8 cellular contexts compared by ENCODE assay signal in genomic region chr6:161168281-161168891, GRCh38.
DNase-seq lines count a peak whose midpoint lies in the region; ATAC-seq, FAIRE-seq and TF ChIP-seq lines count a peak whose summit lies in the region.

No MANE protein-coding gene starts in this region.

- H3K27ac ChIP-seq in H1 (ENCODE audit: low read depth, low read length) (no peak overlapping the region), pancreas (no peak overlapping the region)

- no peak overlapping the region for H4K8ac ChIP-seq in H1 (ENCODE audit: extremely low read depth, insufficient read depth, low read length)

- no peak overlapping the region for H3K23ac ChIP-seq in H1 (ENCODE audit: insufficient read length)

- no peak for TF ChIP-seq RAD21 in H1 (IDR thresholded peaks at IDR 0.05 in 1 of 2, conservative IDR thresholded peaks at IDR 0.05 in 1 of 2; ENCODE audit: low read depth in 2 of 2, low read length in 2 of 2)

- no peak overlapping the region for H3K14ac ChIP-seq in H1 (ENCODE audit: insufficient read length)

- H3K36me3 ChIP-seq in H1 (ENCODE audit: control insufficient read depth in 2 of 4, insufficient read depth in 4 of 4, low read length in 3 of 4) (peaks cover 0 to 17% (median 1%) of the 10 kb centered on the region in 4 experiments; a peak in 3 of 8 replicates), pancreas (no peaks in the 10 kb centered on the region)

- peak; percentile 80 for DNase-seq in GM04503 (ENCODE audit: low read depth)
- DNase-seq in NCI-H446 (lab: John Stamatoyannopoulos, UW) = peak; percentile 75 to 82
- DNase-seq in H1 (ENCODE audit: low read depth in 1 of 2, low spot score in 2 of 2) = no peak
- peak in 1 of 6 donors; percentile 41 for DNase-seq in pancreas
- DNase-seq in activated CD8-positive, alpha-beta memory T cell treated with anti-CD3 and anti-CD28 coated beads for 24 hours = no peak
- no peak for DNase-seq in activated CD4-positive, CD25-positive, alpha-beta regulatory T cell treated with anti-CD3 and anti-CD28 coated beads, Interleukin-2, amount 50 U/mL, for 72 hours
- no peak for DNase-seq in NCI-H1930 (lab: John Stamatoyannopoulos, UW)

- peaks cover 0 to 9% of the 10 kb centered on the region in 2 experiments; a peak in 1 of 4 replicates for H3K79me2 ChIP-seq in H1 (ENCODE audit: control insufficient read depth in 1 of 2, insufficient read depth in 2 of 2, low read length in 2 of 2)

- no peaks in the 10 kb centered on the region for H3K27me3 ChIP-seq in H1 (replicated peaks in 1 of 4; ENCODE audit: control insufficient read depth in 3 of 4, extremely low read depth in 1 of 4, insufficient read depth in 3 of 4, low read length in 3 of 4)
- no peaks in the 10 kb centered on the region for H3K27me3 ChIP-seq in pancreas

- H3K79me1 ChIP-seq in H1 (ENCODE audit: low read depth, low read length) = peaks cover 11% of the 10 kb centered on the region

- H4K5ac ChIP-seq in H1 (ENCODE audit: insufficient read length, low read depth, low read length) = no peak overlapping the region

- H3K23me2 ChIP-seq in H1 (ENCODE audit: low read depth, low read length) = no peaks in the 10 kb centered on the region

- no peak overlapping the region for H2BK20ac ChIP-seq in H1 (ENCODE audit: low read length)

- no peak overlapping the region for H2AFZ ChIP-seq in H1 (ENCODE audit: low read length)

- no peak overlapping the region for H4K91ac ChIP-seq in H1 (replicated peaks; ENCODE audit: insufficient read length, low read length)

- TF ChIP-seq EP300 in H1 (IDR thresholded peaks at IDR 0.05; ENCODE audit: borderline replicate concordance in 1 of 2, low read depth in 2 of 2, low read length in 2 of 2) = no peak

- TF ChIP-seq CTCF in H1 (IDR thresholded peaks at IDR 0.05; ENCODE audit: control extremely low read depth in 1 of 3, insufficient read depth in 1 of 3, low read depth in 1 of 3, low read length in 3 of 3) (no peak), pancreas (IDR thresholded peaks at IDR 0.05) (no peak)

- POLR2A ChIA-PET in H1 (lab: Charles Lee; ENCODE audit: partially characterized antibody) = no interaction called here

- no peak overlapping the region for H3K56ac ChIP-seq in H1 (replicated peaks; ENCODE audit: insufficient read length, low read depth, low read length)

- no peak overlapping the region for H3K4ac ChIP-seq in H1 (replicated peaks; ENCODE audit: insufficient read length, low read depth, low read length)

- H2BK5ac ChIP-seq in H1 (ENCODE audit: low read depth, low read length) = peak overlapping the region; percentile 54; the same call in 1 of the 2 replicates

- no peak overlapping the region for H3K9ac ChIP-seq in H1 (replicated peaks in 1 of 4; ENCODE audit: extremely low read depth in 1 of 4, low read depth in 3 of 4, low read length in 3 of 4)

- H2AK5ac ChIP-seq in H1 (ENCODE audit: low read depth, low read length) = no peak overlapping the region

- H3K4me1 ChIP-seq in H1 (replicated peaks in 1 of 4; ENCODE audit: control insufficient read depth in 3 of 4, insufficient read depth in 4 of 4, low read length in 3 of 4) = peaks cover 2 to 21% (median 17%) of the 10 kb centered on the region in 4 experiments
- no peaks in the 10 kb centered on the region for H3K4me1 ChIP-seq in pancreas

- WGBS in H1 (ENCODE audit: extremely low coverage in 1 of 2, insufficient coverage in 1 of 2, insufficient read length in 1 of 2, insufficient replicate concordance in 2 of 2, low coverage in 1 of 2, low lambda C conversion rate in 2 of 2, missing lambda C conversion rate in 1 of 2), 2 experiments = 78% methylated on average over 14 of the region's 14 CpGs; no CpG with 5 or more reads in 1 of the 2 experiments
- WGBS in pancreas, 2 donors = 69 to 75% methylated on average over 14 of the region's 14 CpGs

- H4K20me1 ChIP-seq in H1 (replicated peaks in 1 of 2; ENCODE audit: control insufficient read depth in 1 of 2, insufficient read depth in 2 of 2, low read length in 2 of 2) = peaks cover 0 to 4% of the 10 kb centered on the region in 2 experiments

- no peak for FAIRE-seq in H1 (lab: Jason Lieb, UNC)
- FAIRE-seq in pancreas (lab: Jason Lieb, UNC) = no peak

- no peak overlapping the region for H2BK15ac ChIP-seq in H1 (ENCODE audit: low read length)

- H3K4me3 ChIP-seq in H1 (ENCODE audit: extremely low read depth in 1 of 4, insufficient read depth in 2 of 4, low read depth in 3 of 4, low read length in 4 of 4) (peak overlapping the region in 1 of 4 experiments; percentile 1; a peak in 2 of 8 replicates), pancreas (no peak overlapping the region)

- peak in 3 of 4 donors; percentile 35 to 63 (median 53) for ATAC-seq in pancreas
- no peak for ATAC-seq in GM18907 (IDR thresholded peaks at IDR 0.05; ENCODE audit: unreplicated experiment)

- H3K18ac ChIP-seq in H1 (ENCODE audit: extremely low read depth, low read length) = no peak overlapping the region

- H3K9me3 ChIP-seq in H1 (ENCODE audit: insufficient read depth in 2 of 2, low read depth in 1 of 2, low read length in 1 of 2) (no peaks in the 10 kb centered on the region), pancreas (no peaks in the 10 kb centered on the region)

- peak overlapping the region in 1 of 2 experiments; percentile 25; a peak in 2 of 4 replicates for H3K4me2 ChIP-seq in H1 (ENCODE audit: insufficient read depth in 1 of 2, low read depth in 2 of 2, low read length in 2 of 2)

- CTCF ChIA-PET in H1 (lab: Charles Lee; ENCODE audit: partially characterized antibody) = interaction anchor here (0.8 to 3.1 kb wide), 10 partner anchors 17 to 235 kb away, joined by 3 to 8 read pairs (median 4); no protein-coding TSS in a partner anchor

- intact Hi-C loops in pancreas (cut with DNase I) = no loop called here

- TF ChIP-seq POLR2A in H1 (IDR thresholded peaks at IDR 0.05; ENCODE audit: control extremely low read depth in 1 of 2, low read depth in 2 of 2, low read length in 2 of 2) = no peak

- H2BK120ac ChIP-seq in H1 (replicated peaks; ENCODE audit: low read depth, low read length) = no peak overlapping the region

- 0 out of 2 replicates have a peak overlapping the region, but pooled peaks have one; percentile 2 for H2BK12ac ChIP-seq in H1 (ENCODE audit: low read depth, low read length)

TF ChIP-seq in H1, 55 proteins besides CTCF, POLR2A, EP300 and RAD21:
- TF ChIP-seq GABPA (IDR thresholded peaks at IDR 0.05; ENCODE audit: borderline replicate concordance, insufficient read depth, low read length) (no peak), TBP (IDR thresholded peaks at IDR 0.05; ENCODE audit: low read depth, low read length) (no peak), E2F6 (IDR thresholded peaks at IDR 0.05) (peak; percentile 41; the same call in 1 of the 2 replicates), SUZ12 (IDR thresholded peaks at IDR 0.05; ENCODE audit: low read length) (no peak), TEAD4 (IDR thresholded peaks at IDR 0.05; ENCODE audit: low read depth, low read length) (no peak), JUND (IDR thresholded peaks at IDR 0.05; ENCODE audit: low read length) (no peak)
- TF ChIP-seq, protein P1, sequence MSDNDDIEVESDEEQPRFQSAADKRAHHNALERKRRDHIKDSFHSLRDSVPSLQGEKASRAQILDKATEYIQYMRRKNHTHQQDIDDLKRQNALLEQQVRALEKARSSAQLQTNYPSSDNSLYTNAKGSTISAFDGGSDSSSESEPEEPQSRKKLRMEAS (IDR thresholded peaks at IDR 0.05) = peak; percentile 42; the same call in 1 of the 2 replicates
TF ChIP-seq in H1: peak in this region for 2.

Comparison
In these comparisons a context has a peak if more than half of its experiments do, and no peak if none do; other contexts are left out.
1. DNase-seq: peak in GM04503 (single experiment) and NCI-H446 (2 of 2); none in H1 (0 of 2), activated CD8-positive, alpha-beta memory T cell treated with anti-CD3 and anti-CD28 coated beads for 24 hours (single experiment), activated CD4-positive, CD25-positive, alpha-beta regulatory T cell treated with anti-CD3 and anti-CD28 coated beads, Interleukin-2, amount 50 U/mL, for 72 hours (single experiment) and NCI-H1930 (0 of 2).